8 cellular contexts compared by ENCODE assay signal in the genomic region with DNA sequence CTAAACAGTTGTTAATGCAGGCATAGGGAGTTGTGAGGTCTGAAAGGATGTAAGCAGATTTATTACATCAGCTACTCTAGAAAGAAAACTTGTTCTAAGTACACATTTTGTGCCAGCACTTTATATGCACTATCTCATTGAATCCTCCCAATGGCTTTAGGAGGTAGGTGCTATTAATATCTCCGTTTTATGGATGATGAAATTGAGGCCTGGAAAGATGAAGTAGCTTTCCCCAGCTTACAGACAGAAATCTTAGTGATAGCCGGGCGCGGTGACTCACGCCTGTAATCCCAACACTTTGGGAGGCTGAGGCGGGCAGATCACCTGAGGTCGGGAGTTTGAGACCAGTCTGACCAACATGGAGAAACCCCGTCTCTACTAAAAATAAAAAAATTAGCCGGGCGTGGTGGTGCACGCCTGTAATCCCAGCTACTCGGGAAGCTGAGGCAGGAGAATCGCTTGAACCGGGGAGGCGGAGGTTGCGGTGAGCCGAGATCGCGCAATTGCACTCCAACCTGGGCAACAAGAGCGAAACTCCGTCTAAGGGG. TPM values are rescaled to one million over a fixed set of nuclear protein-coding genes. Genes with fewer than 3 reads are reported as not detected.
DNase-seq lines count a peak whose midpoint lies in the region; FAIRE-seq and TF ChIP-seq lines count a peak whose summit lies in the region.
"Not testable (repeated sequence)": the region's sequence is repeated elsewhere in the genome, so short reads cannot be mapped to it uniquely, and the experiment has no call there.

No MANE protein-coding gene starts in this region.

- H3K27ac ChIP-seq in C4-2B = peak overlapping the region; percentile 81
- not testable (repeated sequence) for H3K27ac ChIP-seq in H1 (ENCODE audit: low read depth, low read length); iPS-18a (ENCODE audit: low read length)
- H3K27ac ChIP-seq in neural cell (ENCODE audit: low read length) = peak overlapping the region; percentile 79
- H3K27ac ChIP-seq in substantia nigra (ENCODE audit: low read depth, low read length, poor library complexity, severe bottlenecking) = peak overlapping the region; percentile 67

- H2BK15ac ChIP-seq in H1 (ENCODE audit: low read length) = not testable (repeated sequence)

- not testable (repeated sequence) for TF ChIP-seq RAD21 in H1 (IDR thresholded peaks at IDR 0.05 in 1 of 2, conservative IDR thresholded peaks at IDR 0.05 in 1 of 2; ENCODE audit: low read depth in 2 of 2, low read length in 2 of 2); neural cell (conservative IDR thresholded peaks at IDR 0.05)

- not testable (repeated sequence) for H3K23ac ChIP-seq in H1 (ENCODE audit: insufficient read length)

- H3K36me3 Mint-ChIP-seq in activated naive CD4-positive, alpha-beta T cell treated with anti-CD3 and anti-CD28 coated beads, Interleukin-2, amount 10 ng/mL, durations not matched to agents 7 days and 5 days = peaks cover 26% of the 10 kb centered on the region

- H2AK5ac ChIP-seq in H1 (ENCODE audit: low read depth, low read length) = not testable (repeated sequence)

- peak overlapping the region; percentile 88 to 99 (median 93) for H3K4me3 ChIP-seq in H1 (ENCODE audit: extremely low read depth in 1 of 4, insufficient read depth in 2 of 4, low read depth in 3 of 4, low read length in 4 of 4)
- peak overlapping the region; percentile 80 for H3K4me3 ChIP-seq in iPS-18a (ENCODE audit: low read length)
- H3K4me3 ChIP-seq in neural cell (ENCODE audit: low read length) = peak overlapping the region; percentile 82

- peak overlapping the region; percentile 99 for H3K27ac Mint-ChIP-seq in activated naive CD4-positive, alpha-beta T cell treated with anti-CD3 and anti-CD28 coated beads, Interleukin-2, amount 10 ng/mL, durations not matched to agents 7 days and 5 days

- not testable (repeated sequence) for H3K9me3 ChIP-seq in H1 (ENCODE audit: insufficient read depth in 2 of 2, low read depth in 1 of 2, low read length in 1 of 2); iPS-18a (ENCODE audit: control insufficient read depth, low read depth, low read length); neural cell (ENCODE audit: low read length)

- not testable (repeated sequence) for H3K27me3 ChIP-seq in H1 (replicated peaks in 1 of 4; ENCODE audit: control insufficient read depth in 3 of 4, extremely low read depth in 1 of 4, insufficient read depth in 3 of 4, low read length in 3 of 4); iPS-18a (ENCODE audit: control insufficient read depth, insufficient read depth, low read length); neural cell (ENCODE audit: insufficient read depth, low read depth, low read length)

- TF ChIP-seq CTCF in C4-2B (conservative IDR thresholded peaks at IDR 0.05); H1 (IDR thresholded peaks at IDR 0.05; ENCODE audit: control extremely low read depth in 1 of 3, insufficient read depth in 1 of 3, low read depth in 1 of 3, low read length in 3 of 3); neural cell (IDR thresholded peaks at IDR 0.05; ENCODE audit: poor library complexity, severe bottlenecking): not testable (repeated sequence)

- FAIRE-seq in H1 (lab: Jason Lieb, UNC) = not testable (repeated sequence)

- not testable (repeated sequence) for H2BK20ac ChIP-seq in H1 (ENCODE audit: low read length)

- TF ChIP-seq EP300 in H1 (IDR thresholded peaks at IDR 0.05; ENCODE audit: borderline replicate concordance in 1 of 2, low read depth in 2 of 2, low read length in 2 of 2); neural cell (conservative IDR thresholded peaks at IDR 0.05; ENCODE audit: poor library complexity, severe bottlenecking): not testable (repeated sequence)

- TF ChIP-seq POLR2A in H1 (IDR thresholded peaks at IDR 0.05; ENCODE audit: control extremely low read depth in 1 of 2, low read depth in 2 of 2, low read length in 2 of 2) = not testable (repeated sequence)

- H2BK12ac ChIP-seq in H1 (ENCODE audit: low read depth, low read length) = not testable (repeated sequence)

- H2BK120ac ChIP-seq in H1 (replicated peaks; ENCODE audit: low read depth, low read length) = not testable (repeated sequence)

- H3K79me1 ChIP-seq in H1 (ENCODE audit: low read depth, low read length) = not testable (repeated sequence)

- H3K23me2 ChIP-seq in H1 (ENCODE audit: low read depth, low read length) = not testable (repeated sequence)

- H3K14ac ChIP-seq in H1 (ENCODE audit: insufficient read length) = not testable (repeated sequence)

- H3K36me3 ChIP-seq in H1 (ENCODE audit: control insufficient read depth in 2 of 4, insufficient read depth in 4 of 4, low read length in 3 of 4) (peaks cover 5 to 29% (median 18%) of the 10 kb centered on the region in 4 experiments), iPS-18a (ENCODE audit: control insufficient read depth, low read depth, low read length) (peaks cover 24% of the 10 kb centered on the region)
- H3K36me3 ChIP-seq in neural cell (ENCODE audit: insufficient read depth, low read length) = not testable (repeated sequence)

- H3F3A ChIP-seq in neural cell (ENCODE audit: insufficient read depth, low read length, poor library complexity, severe bottlenecking) = not testable (repeated sequence)

- H4K91ac ChIP-seq in H1 (replicated peaks; ENCODE audit: insufficient read length, low read length) = not testable (repeated sequence)

- peak overlapping the region; percentile 96; the same call in 1 of the 2 replicates for H2AFZ ChIP-seq in H1 (ENCODE audit: low read length)
- H2AFZ ChIP-seq in neural cell (ENCODE audit: low read depth, low read length) = peak overlapping the region; percentile 79

- peak overlapping the region; percentile 100 for H3K4me3 Mint-ChIP-seq in activated naive CD4-positive, alpha-beta T cell treated with anti-CD3 and anti-CD28 coated beads, Interleukin-2, amount 10 ng/mL, durations not matched to agents 7 days and 5 days

- H3K9me3 Mint-ChIP-seq in activated naive CD4-positive, alpha-beta T cell treated with anti-CD3 and anti-CD28 coated beads, Interleukin-2, amount 10 ng/mL, durations not matched to agents 7 days and 5 days = not testable (repeated sequence)

- not testable (repeated sequence) for H3K4ac ChIP-seq in H1 (replicated peaks; ENCODE audit: insufficient read length, low read depth, low read length)

- 89% methylated on average over 15 of the region's 21 CpGs; no CpG with 5 or more reads in 1 of the 2 experiments for WGBS in H1 (ENCODE audit: extremely low coverage in 1 of 2, insufficient coverage in 1 of 2, insufficient read length in 1 of 2, insufficient replicate concordance in 2 of 2, low coverage in 1 of 2, low lambda C conversion rate in 2 of 2, missing lambda C conversion rate in 1 of 2), 2 experiments

- H4K8ac ChIP-seq in H1 (ENCODE audit: extremely low read depth, insufficient read depth, low read length) = not testable (repeated sequence)

- H3K56ac ChIP-seq in H1 (replicated peaks; ENCODE audit: insufficient read length, low read depth, low read length) = not testable (repeated sequence)

- not testable (repeated sequence) for H3K9me2 ChIP-seq in neural cell (ENCODE audit: insufficient read depth, low read length)

- peaks cover 51% of the 10 kb centered on the region for H3K4me1 Mint-ChIP-seq in activated naive CD4-positive, alpha-beta T cell treated with anti-CD3 and anti-CD28 coated beads, Interleukin-2, amount 10 ng/mL, durations not matched to agents 7 days and 5 days

- not testable (repeated sequence) for H3K27me3 Mint-ChIP-seq in activated naive CD4-positive, alpha-beta T cell treated with anti-CD3 and anti-CD28 coated beads, Interleukin-2, amount 10 ng/mL, durations not matched to agents 7 days and 5 days

- H3K18ac ChIP-seq in H1 (ENCODE audit: extremely low read depth, low read length) = not testable (repeated sequence)

- H2BK5ac ChIP-seq in H1 (ENCODE audit: low read depth, low read length) = peak overlapping the region; percentile 93; the same call in 1 of the 2 replicates

- POLR2A ChIA-PET in H1 (lab: Charles Lee; ENCODE audit: partially characterized antibody) = interaction anchor here (0.9 to 2.1 kb wide), 8 partner anchors 9 to 474 kb away, joined by 3 to 14 read pairs (median 4); a partner anchor contains a TSS

- H3K4me2 ChIP-seq in H1 (ENCODE audit: insufficient read depth in 1 of 2, low read depth in 2 of 2, low read length in 2 of 2) = peak overlapping the region; percentile 60 to 95
- peak overlapping the region; percentile 75 for H3K4me2 ChIP-seq in neural cell (ENCODE audit: low read length)

- H3K9ac ChIP-seq in H1 (replicated peaks in 1 of 4; ENCODE audit: extremely low read depth in 1 of 4, low read depth in 3 of 4, low read length in 3 of 4) (peak overlapping the region; percentile 84 to 98 (median 90); a peak in 6 of 7 replicates), iPS-18a (ENCODE audit: low read length) (peak overlapping the region; percentile 71), neural cell (ENCODE audit: low read length) (peak overlapping the region; percentile 82)

- CTCF ChIA-PET in activated naive CD4-positive, alpha-beta T cell treated with anti-CD3 and anti-CD28 coated beads, Interleukin-2, amount 10 ng/mL, durations not matched to agents 7 days and 5 days (lab: Charles Lee) = interaction anchor here (1.5 to 2.4 kb wide), 2 partner anchors 20 to 111 kb away, joined by 3 to 7 read pairs; no protein-coding TSS in a partner anchor
- CTCF ChIA-PET in H1 (lab: Charles Lee; ENCODE audit: partially characterized antibody) = interaction anchor here (0.6 to 2.0 kb wide), 10 partner anchors 20 to 440 kb away, joined by 3 to 6 read pairs (median 3); no protein-coding TSS in a partner anchor

- H3K79me2 ChIP-seq in H1 (ENCODE audit: control insufficient read depth in 1 of 2, insufficient read depth in 2 of 2, low read length in 2 of 2) = peaks cover 3 to 18% of the 10 kb centered on the region in 2 experiments; a peak in 2 of 4 replicates
- peaks cover 22% of the 10 kb centered on the region for H3K79me2 ChIP-seq in neural cell (replicated peaks; ENCODE audit: insufficient read depth, low read length)

- not testable (repeated sequence) for H4K5ac ChIP-seq in H1 (ENCODE audit: insufficient read length, low read depth, low read length)

- H3K4me1 ChIP-seq in H1 (replicated peaks in 1 of 4; ENCODE audit: control insufficient read depth in 3 of 4, insufficient read depth in 4 of 4, low read length in 3 of 4); iPS-18a (ENCODE audit: control insufficient read depth, low read depth, low read length): not testable (repeated sequence)

- not testable (repeated sequence) for H4K20me1 ChIP-seq in H1 (replicated peaks in 1 of 2; ENCODE audit: control insufficient read depth in 1 of 2, insufficient read depth in 2 of 2, low read length in 2 of 2); neural cell (ENCODE audit: insufficient read depth)

- DNase-seq in HS-5 (ENCODE audit: low read depth) (peak; percentile 8), RPMI7951 (ENCODE audit: low read depth) (peak; percentile 33)
- DNase-seq in activated naive CD4-positive, alpha-beta T cell treated with anti-CD3 and anti-CD28 coated beads, Interleukin-2, amount 10 ng/mL, durations not matched to agents 7 days and 5 days; H1 (ENCODE audit: low read depth in 1 of 2, low spot score in 2 of 2); substantia nigra (lab: John Stamatoyannopoulos, UW): not testable (repeated sequence)

RNA-seq across cellular contexts. Expression of a gene that starts 0.9 kb away (rescaled TPM):
- total RNA-seq in RPMI7951 (2014; rRNA removed; shearing (Covaris generic)) = 10.8 TPM in 2 replicates
- 11.9 and 14.1 TPM in 2 replicates for total RNA-seq in H1 (2021; fragmentation: NEBNext Ultra II Directional; extraction: Animal tissue kit (Norgen Biotek cat#: 25700))
- polyA plus RNA-seq in H1 (2011; rRNA removed) = 3.5 and 5.5 TPM in 2 replicates
- polyA plus RNA-seq in H1 (2011; cell fraction: cytosol; rRNA removed) = 5.2 TPM
- 8.5 TPM for polyA plus RNA-seq in H1 (2011; cell fraction: nucleus; rRNA removed)
- 8.1 to 10.3 TPM (median 8.9 TPM) in 4 replicates for polyA plus RNA-seq in H1 (2012, experiment 1 of 2)
- 1.4 TPM for polyA plus RNA-seq in H1 (2012, experiment 2 of 2)
- polyA plus RNA-seq in H1 (2013, experiment 1 of 2) = 12.0 TPM
- 10.3 TPM for polyA plus RNA-seq in H1 (2013, experiment 2 of 2)
- 3.7 and 4.2 TPM in 2 replicates for polyA minus RNA-seq in H1 (2011; rRNA and poly(A)+ RNA removed)
- 2.9 TPM for polyA minus RNA-seq in H1 (2011; cell fraction: cytosol; rRNA and poly(A)+ RNA removed)
- 6.6 TPM for polyA minus RNA-seq in H1 (2011; cell fraction: nucleus; rRNA and poly(A)+ RNA removed)
- 15.9 and 18.0 TPM in 2 replicates for polyA plus RNA-seq in neural cell
- polyA minus RNA-seq in neural cell = 21.9 and 26.3 TPM in 2 replicates

RNA-seq across cellular contexts. Expression of a gene that starts 22.5 kb away (rescaled TPM):
- not detected in 2 replicates for total RNA-seq in RPMI7951 (2014; rRNA removed; shearing (Covaris generic))
- not detected in 2 replicates for total RNA-seq in H1 (2021; fragmentation: NEBNext Ultra II Directional; extraction: Animal tissue kit (Norgen Biotek cat#: 25700))
- not detected in 2 replicates for polyA plus RNA-seq in H1 (2011; rRNA removed)
- polyA plus RNA-seq in H1 (2011; cell fraction: cytosol; rRNA removed) = not detected
- not detected for polyA plus RNA-seq in H1 (2011; cell fraction: nucleus; rRNA removed)
- polyA plus RNA-seq in H1 (2012, experiment 1 of 2) = not detected in 4 replicates
- polyA plus RNA-seq in H1 (2012, experiment 2 of 2) = not detected
- polyA plus RNA-seq in H1 (2013, experiment 1 of 2) = 0.02 TPM
- polyA plus RNA-seq in H1 (2013, experiment 2 of 2) = not detected
- 0.03 TPM in 1 of 2 replicates, not detected in the other for polyA minus RNA-seq in H1 (2011; rRNA and poly(A)+ RNA removed)
- not detected for polyA minus RNA-seq in H1 (2011; cell fraction: cytosol; rRNA and poly(A)+ RNA removed)
- not detected for polyA minus RNA-seq in H1 (2011; cell fraction: nucleus; rRNA and poly(A)+ RNA removed)
- polyA plus RNA-seq in neural cell = not detected in 2 replicates
- polyA minus RNA-seq in neural cell = 0.49 TPM in 1 of 2 replicates, not detected in the other
